ENCODE assay signal across 1 cellular context in the genomic region with DNA sequence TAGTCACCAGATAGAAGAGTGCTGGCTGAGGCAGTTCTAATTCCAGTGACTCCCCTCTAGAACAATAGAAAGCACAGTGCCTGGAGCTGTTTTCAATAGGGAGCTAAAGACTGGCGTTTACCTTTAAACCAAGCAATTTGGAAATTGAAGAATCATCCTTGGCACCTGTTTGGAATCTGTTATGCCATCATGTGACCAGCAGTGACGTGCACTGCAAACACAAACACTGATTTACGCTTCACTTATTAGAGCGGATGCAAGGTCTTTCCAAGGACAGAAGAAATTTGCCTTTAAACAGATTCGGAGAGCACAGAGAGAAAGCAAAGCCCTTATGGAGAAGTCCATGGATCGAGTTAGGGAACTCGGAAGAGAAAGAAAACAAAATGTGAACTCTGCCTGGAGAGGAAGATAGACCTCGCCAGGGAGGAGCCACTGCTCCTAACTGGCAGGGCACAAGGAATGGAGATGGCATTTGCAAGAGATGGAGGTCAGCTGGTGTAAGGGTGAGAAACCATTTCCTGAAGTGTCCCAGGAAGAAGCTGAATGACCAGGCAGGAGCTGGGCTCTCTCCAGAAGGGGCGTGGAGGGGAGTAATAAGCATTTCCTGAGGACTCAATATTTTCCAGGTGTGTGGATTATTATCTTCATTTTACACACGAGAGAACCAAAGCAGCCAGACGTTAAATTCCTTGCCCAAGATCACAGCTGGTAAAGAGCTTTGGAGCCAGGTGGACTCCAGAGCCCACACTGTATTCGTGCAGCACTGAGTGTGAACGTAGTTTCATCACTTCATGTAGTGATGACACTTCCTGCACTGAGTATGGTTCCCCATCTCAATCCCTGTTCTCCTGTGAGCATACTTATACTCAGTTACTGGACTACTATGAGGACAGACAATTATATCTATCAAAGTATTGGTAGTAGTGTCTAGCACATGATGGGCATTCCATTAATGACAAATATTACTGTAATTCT.
TF ChIP-seq lines count a peak whose summit lies in the region.

No MANE protein-coding gene starts in this region.

TF ChIP-seq in GM23338, 12 proteins besides CTCF, POLR2A, EP300 and RAD21 (continued from another document):
- TF ChIP-seq, protein P1, sequence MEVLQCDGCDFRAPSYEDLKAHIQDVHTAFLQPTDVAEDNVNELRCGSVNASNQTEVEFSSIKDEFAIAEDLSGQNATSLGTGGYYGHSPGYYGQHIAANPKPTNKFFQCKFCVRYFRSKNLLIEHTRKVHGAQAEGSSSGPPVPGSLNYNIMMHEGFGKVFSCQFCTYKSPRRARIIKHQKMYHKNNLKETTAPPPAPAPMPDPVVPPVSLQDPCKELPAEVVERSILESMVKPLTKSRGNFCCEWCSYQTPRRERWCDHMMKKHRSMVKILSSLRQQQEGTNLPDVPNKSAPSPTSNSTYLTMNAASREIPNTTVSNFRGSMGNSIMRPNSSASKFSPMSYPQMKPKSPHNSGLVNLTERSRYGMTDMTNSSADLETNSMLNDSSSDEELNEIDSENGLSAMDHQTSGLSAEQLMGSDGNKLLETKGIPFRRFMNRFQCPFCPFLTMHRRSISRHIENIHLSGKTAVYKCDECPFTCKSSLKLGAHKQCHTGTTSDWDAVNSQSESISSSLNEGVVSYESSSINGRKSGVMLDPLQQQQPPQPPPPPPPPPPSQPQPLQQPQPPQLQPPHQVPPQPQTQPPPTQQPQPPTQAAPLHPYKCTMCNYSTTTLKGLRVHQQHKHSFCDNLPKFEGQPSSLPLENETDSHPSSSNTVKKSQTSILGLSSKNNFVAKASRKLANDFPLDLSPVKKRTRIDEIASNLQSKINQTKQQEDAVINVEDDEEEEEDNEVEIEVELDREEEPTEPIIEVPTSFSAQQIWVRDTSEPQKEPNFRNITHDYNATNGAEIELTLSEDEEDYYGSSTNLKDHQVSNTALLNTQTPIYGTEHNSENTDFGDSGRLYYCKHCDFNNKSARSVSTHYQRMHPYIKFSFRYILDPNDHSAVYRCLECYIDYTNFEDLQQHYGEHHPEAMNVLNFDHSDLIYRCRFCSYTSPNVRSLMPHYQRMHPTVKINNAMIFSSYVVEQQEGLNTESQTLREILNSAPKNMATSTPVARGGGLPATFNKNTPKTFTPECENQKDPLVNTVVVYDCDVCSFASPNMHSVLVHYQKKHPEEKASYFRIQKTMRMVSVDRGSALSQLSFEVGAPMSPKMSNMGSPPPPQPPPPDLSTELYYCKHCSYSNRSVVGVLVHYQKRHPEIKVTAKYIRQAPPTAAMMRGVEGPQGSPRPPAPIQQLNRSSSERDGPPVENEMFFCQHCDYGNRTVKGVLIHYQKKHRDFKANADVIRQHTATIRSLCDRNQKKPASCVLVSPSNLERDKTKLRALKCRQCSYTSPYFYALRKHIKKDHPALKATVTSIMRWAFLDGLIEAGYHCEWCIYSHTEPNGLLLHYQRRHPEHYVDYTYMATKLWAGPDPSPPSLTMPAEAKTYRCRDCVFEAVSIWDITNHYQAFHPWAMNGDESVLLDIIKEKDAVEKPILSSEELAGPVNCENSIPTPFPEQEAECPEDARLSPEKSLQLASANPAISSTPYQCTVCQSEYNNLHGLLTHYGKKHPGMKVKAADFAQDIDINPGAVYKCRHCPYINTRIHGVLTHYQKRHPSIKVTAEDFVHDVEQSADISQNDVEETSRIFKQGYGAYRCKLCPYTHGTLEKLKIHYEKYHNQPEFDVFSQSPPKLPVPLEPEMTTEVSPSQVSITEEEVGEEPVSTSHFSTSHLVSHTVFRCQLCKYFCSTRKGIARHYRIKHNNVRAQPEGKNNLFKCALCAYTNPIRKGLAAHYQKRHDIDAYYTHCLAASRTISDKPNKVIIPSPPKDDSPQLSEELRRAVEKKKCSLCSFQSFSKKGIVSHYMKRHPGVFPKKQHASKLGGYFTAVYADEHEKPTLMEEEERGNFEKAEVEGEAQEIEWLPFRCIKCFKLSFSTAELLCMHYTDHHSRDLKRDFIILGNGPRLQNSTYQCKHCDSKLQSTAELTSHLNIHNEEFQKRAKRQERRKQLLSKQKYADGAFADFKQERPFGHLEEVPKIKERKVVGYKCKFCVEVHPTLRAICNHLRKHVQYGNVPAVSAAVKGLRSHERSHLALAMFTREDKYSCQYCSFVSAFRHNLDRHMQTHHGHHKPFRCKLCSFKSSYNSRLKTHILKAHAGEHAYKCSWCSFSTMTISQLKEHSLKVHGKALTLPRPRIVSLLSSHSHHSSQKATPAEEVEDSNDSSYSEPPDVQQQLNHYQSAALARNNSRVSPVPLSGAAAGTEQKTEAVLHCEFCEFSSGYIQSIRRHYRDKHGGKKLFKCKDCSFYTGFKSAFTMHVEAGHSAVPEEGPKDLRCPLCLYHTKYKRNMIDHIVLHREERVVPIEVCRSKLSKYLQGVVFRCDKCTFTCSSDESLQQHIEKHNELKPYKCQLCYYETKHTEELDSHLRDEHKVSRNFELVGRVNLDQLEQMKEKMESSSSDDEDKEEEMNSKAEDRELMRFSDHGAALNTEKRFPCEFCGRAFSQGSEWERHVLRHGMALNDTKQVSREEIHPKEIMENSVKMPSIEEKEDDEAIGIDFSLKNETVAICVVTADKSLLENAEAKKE (CRISPR knock-in tag; IDR thresholded peaks at IDR 0.05): no peak
- TF ChIP-seq ZNF114 (CRISPR knock-in tag; IDR thresholded peaks at IDR 0.05) (no peak), JUNB (IDR thresholded peaks at IDR 0.05; ENCODE audit: unreplicated experiment) (no peak), EZH2phosphoT487 (IDR thresholded peaks at IDR 0.05; ENCODE audit: unreplicated experiment) (no peak), CREB1 (CRISPR knock-in tag; IDR thresholded peaks at IDR 0.05; ENCODE audit: low read depth) (no peak)
- TF ChIP-seq, protein P2, sequence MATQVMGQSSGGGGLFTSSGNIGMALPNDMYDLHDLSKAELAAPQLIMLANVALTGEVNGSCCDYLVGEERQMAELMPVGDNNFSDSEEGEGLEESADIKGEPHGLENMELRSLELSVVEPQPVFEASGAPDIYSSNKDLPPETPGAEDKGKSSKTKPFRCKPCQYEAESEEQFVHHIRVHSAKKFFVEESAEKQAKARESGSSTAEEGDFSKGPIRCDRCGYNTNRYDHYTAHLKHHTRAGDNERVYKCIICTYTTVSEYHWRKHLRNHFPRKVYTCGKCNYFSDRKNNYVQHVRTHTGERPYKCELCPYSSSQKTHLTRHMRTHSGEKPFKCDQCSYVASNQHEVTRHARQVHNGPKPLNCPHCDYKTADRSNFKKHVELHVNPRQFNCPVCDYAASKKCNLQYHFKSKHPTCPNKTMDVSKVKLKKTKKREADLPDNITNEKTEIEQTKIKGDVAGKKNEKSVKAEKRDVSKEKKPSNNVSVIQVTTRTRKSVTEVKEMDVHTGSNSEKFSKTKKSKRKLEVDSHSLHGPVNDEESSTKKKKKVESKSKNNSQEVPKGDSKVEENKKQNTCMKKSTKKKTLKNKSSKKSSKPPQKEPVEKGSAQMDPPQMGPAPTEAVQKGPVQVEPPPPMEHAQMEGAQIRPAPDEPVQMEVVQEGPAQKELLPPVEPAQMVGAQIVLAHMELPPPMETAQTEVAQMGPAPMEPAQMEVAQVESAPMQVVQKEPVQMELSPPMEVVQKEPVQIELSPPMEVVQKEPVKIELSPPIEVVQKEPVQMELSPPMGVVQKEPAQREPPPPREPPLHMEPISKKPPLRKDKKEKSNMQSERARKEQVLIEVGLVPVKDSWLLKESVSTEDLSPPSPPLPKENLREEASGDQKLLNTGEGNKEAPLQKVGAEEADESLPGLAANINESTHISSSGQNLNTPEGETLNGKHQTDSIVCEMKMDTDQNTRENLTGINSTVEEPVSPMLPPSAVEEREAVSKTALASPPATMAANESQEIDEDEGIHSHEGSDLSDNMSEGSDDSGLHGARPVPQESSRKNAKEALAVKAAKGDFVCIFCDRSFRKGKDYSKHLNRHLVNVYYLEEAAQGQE (IDR thresholded peaks at IDR 0.05; ENCODE audit: unreplicated experiment): no peak
- TF ChIP-seq, protein P3, sequence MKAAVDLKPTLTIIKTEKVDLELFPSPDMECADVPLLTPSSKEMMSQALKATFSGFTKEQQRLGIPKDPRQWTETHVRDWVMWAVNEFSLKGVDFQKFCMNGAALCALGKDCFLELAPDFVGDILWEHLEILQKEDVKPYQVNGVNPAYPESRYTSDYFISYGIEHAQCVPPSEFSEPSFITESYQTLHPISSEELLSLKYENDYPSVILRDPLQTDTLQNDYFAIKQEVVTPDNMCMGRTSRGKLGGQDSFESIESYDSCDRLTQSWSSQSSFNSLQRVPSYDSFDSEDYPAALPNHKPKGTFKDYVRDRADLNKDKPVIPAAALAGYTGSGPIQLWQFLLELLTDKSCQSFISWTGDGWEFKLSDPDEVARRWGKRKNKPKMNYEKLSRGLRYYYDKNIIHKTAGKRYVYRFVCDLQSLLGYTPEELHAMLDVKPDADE (IDR thresholded peaks at IDR 0.05): no peak
